Comparison of ENCODE assay signal across 18 cellular contexts in genomic region chr6:43880236-43881120, GRCh38.
DNase-seq lines count a peak whose midpoint lies in the region; ATAC-seq and TF ChIP-seq lines count a peak whose summit lies in the region.
"Had no signal": no experiment of that assay in that cellular context is flagged by ENCODE, and none has a peak within 500 bp of the region (broad histone marks: within the 10 kb centered on the region; RNA-seq: fewer than 3 reads in every experiment).

No MANE protein-coding gene starts in this region.

- POLR2A ChIA-PET in Caco-2 (lab: Charles Lee): no interaction called here

- no peak overlapping the region for H3K4me3 ChIP-seq in SK-N-MC
- no peak overlapping the region for H3K4me3 ChIP-seq in neural progenitor cell
- H3K4me3 ChIP-seq in Caco-2 (ENCODE audit: low read depth, low read length): no peak overlapping the region
- H3K4me3 ChIP-seq: GM12878 had no signal

- H3K9ac ChIP-seq in SK-N-MC (ENCODE audit: insufficient read length) (no peak overlapping the region), neural progenitor cell (no peak overlapping the region)
- H3K9ac ChIP-seq: KMS-11 had no signal

- no peaks in the 10 kb centered on the region for H3K79me2 ChIP-seq in neural progenitor cell (ENCODE audit: low read depth)

- no peak for ATAC-seq in stimulated activated naive CD8-positive, alpha-beta T cell treated with anti-CD3 and anti-CD28 coated beads, Interleukin-15, amount 100 ng/mL, for 72 hours
- ATAC-seq: GM12878 had no signal

- H3K4me1 ChIP-seq in neural progenitor cell (peaks cover 13% of the 10 kb centered on the region), Caco-2 (no peaks in the 10 kb centered on the region)

- H3K27ac ChIP-seq in C4-2B: peak overlapping the region; percentile 6
- H3K27ac ChIP-seq in SK-N-MC: peak overlapping the region; percentile 62; the same call in 1 of the 2 replicates
- no peak overlapping the region for H3K27ac ChIP-seq in neural progenitor cell
- H3K27ac ChIP-seq: KMS-11 had no signal

- H3K9me3 ChIP-seq in SK-N-MC (ENCODE audit: low read depth, low read length) (no peaks in the 10 kb centered on the region), neural progenitor cell (ENCODE audit: low read depth) (no peaks in the 10 kb centered on the region), Caco-2 (no peaks in the 10 kb centered on the region)
- H3K9me3 ChIP-seq: BE2C had no signal

- no peaks in the 10 kb centered on the region for H3K27me3 ChIP-seq in neural progenitor cell
- no peaks in the 10 kb centered on the region for H3K27me3 ChIP-seq in Caco-2 (replicated peaks; ENCODE audit: control insufficient read depth, insufficient read depth, low read length)
- H3K27me3 ChIP-seq: BE2C had no signal

- H3F3A ChIP-seq in neural progenitor cell (ENCODE audit: low read depth): peaks cover 5% of the 10 kb centered on the region

- no peaks in the 10 kb centered on the region for H4K20me1 ChIP-seq in neural progenitor cell (ENCODE audit: low read depth)

- H3K4me3 Mint-ChIP-seq in dendritic cell treated with granulocyte-macrophage colony-stimulating factor and Interleukin-4, amounts not matched to agents 40 ng/mL and 50 ng/mL, for 4 days: no peak overlapping the region
- H3K4me3 Mint-ChIP-seq in neural progenitor cell (no peak overlapping the region), Caco-2 (ENCODE audit: unreplicated experiment) (no peak overlapping the region)
- no peak overlapping the region for H3K4me3 Mint-ChIP-seq in stimulated activated naive CD8-positive, alpha-beta T cell treated with anti-CD3 and anti-CD28 coated beads, Interleukin-15, amount 100 ng/mL, for 72 hours
- H3K4me3 Mint-ChIP-seq: CD14-positive monocyte; CD4-positive, alpha-beta memory T cell; H9 had no signal

- H3K4me1 Mint-ChIP-seq in dendritic cell treated with granulocyte-macrophage colony-stimulating factor and Interleukin-4, amounts not matched to agents 40 ng/mL and 50 ng/mL, for 4 days (ENCODE audit: low read depth): peaks cover 42% of the 10 kb centered on the region
- H3K4me1 Mint-ChIP-seq in neural progenitor cell (peaks cover 35% of the 10 kb centered on the region), Caco-2 (ENCODE audit: low read depth, unreplicated experiment) (no peaks in the 10 kb centered on the region)
- H3K4me1 Mint-ChIP-seq in stimulated activated naive CD8-positive, alpha-beta T cell treated with anti-CD3 and anti-CD28 coated beads, Interleukin-15, amount 100 ng/mL, for 72 hours: no peaks in the 10 kb centered on the region
- H3K4me1 Mint-ChIP-seq: CD4-positive, alpha-beta memory T cell had no signal

- BruUV-seq in Caco-2 (replicated peaks; lab: Mats Ljungman, UMichigan): no TSS peak

- peak overlapping the region; percentile 20 for H3K27ac Mint-ChIP-seq in dendritic cell treated with granulocyte-macrophage colony-stimulating factor and Interleukin-4, amounts not matched to agents 40 ng/mL and 50 ng/mL, for 4 days
- H3K27ac Mint-ChIP-seq in neural progenitor cell (peak overlapping the region; percentile 12), Caco-2 (ENCODE audit: unreplicated experiment) (no peak overlapping the region)
- H3K27ac Mint-ChIP-seq in stimulated activated naive CD8-positive, alpha-beta T cell treated with anti-CD3 and anti-CD28 coated beads, Interleukin-15, amount 100 ng/mL, for 72 hours: no peak overlapping the region
- H3K27ac Mint-ChIP-seq: CD4-positive, alpha-beta memory T cell had no signal

- H3K9me3 Mint-ChIP-seq in dendritic cell treated with granulocyte-macrophage colony-stimulating factor and Interleukin-4, amounts not matched to agents 40 ng/mL and 50 ng/mL, for 4 days: no peaks in the 10 kb centered on the region
- H3K9me3 Mint-ChIP-seq in neural progenitor cell (peaks cover 2% of the 10 kb centered on the region), Caco-2 (ENCODE audit: unreplicated experiment) (no peaks in the 10 kb centered on the region)
- H3K9me3 Mint-ChIP-seq in stimulated activated naive CD8-positive, alpha-beta T cell treated with anti-CD3 and anti-CD28 coated beads, Interleukin-15, amount 100 ng/mL, for 72 hours: no peaks in the 10 kb centered on the region
- H3K9me3 Mint-ChIP-seq: H9 had no signal

- H3K36me3 Mint-ChIP-seq in dendritic cell treated with granulocyte-macrophage colony-stimulating factor and Interleukin-4, amounts not matched to agents 40 ng/mL and 50 ng/mL, for 4 days (ENCODE audit: low read depth): no peaks in the 10 kb centered on the region
- H3K36me3 Mint-ChIP-seq in neural progenitor cell: no peaks in the 10 kb centered on the region
- no peaks in the 10 kb centered on the region for H3K36me3 Mint-ChIP-seq in Caco-2 (ENCODE audit: insufficient read depth, unreplicated experiment)
- H3K36me3 Mint-ChIP-seq: CD14-positive monocyte; CD4-positive, alpha-beta memory T cell had no signal

- CTCF ChIA-PET in Caco-2 (lab: Charles Lee): no interaction called here

- H3K36me3 ChIP-seq in SK-N-MC (ENCODE audit: insufficient read depth, low read length): no peaks in the 10 kb centered on the region
- no peaks in the 10 kb centered on the region for H3K36me3 ChIP-seq in neural progenitor cell
- H3K36me3 ChIP-seq in Caco-2 (ENCODE audit: control insufficient read depth, insufficient read depth, low read length): no peaks in the 10 kb centered on the region
- H3K36me3 ChIP-seq: BE2C had no signal

- H3K4me2 ChIP-seq in neural progenitor cell: no peak overlapping the region
- H3K4me2 ChIP-seq: KMS-11 had no signal

- peaks cover 1% of the 10 kb centered on the region for H3K27me3 Mint-ChIP-seq in dendritic cell treated with granulocyte-macrophage colony-stimulating factor and Interleukin-4, amounts not matched to agents 40 ng/mL and 50 ng/mL, for 4 days
- peaks cover 13% of the 10 kb centered on the region for H3K27me3 Mint-ChIP-seq in neural progenitor cell (ENCODE audit: insufficient read depth, low read depth)
- H3K27me3 Mint-ChIP-seq in stimulated activated naive CD8-positive, alpha-beta T cell treated with anti-CD3 and anti-CD28 coated beads, Interleukin-15, amount 100 ng/mL, for 72 hours: no peaks in the 10 kb centered on the region
- no peaks in the 10 kb centered on the region for H3K27me3 Mint-ChIP-seq in Caco-2 (ENCODE audit: insufficient read depth, unreplicated experiment)
- H3K27me3 Mint-ChIP-seq: CD4-positive, alpha-beta memory T cell had no signal

- intact Hi-C loops in dendritic cell treated with granulocyte-macrophage colony-stimulating factor and Interleukin-4, amounts not matched to agents 40 ng/mL and 50 ng/mL, for 4 days (cut with micrococcal nuclease): loop anchor here (5.0 kb wide), 1 partner anchor 37 kb away; no protein-coding TSS in a partner anchor
- intact Hi-C loops in Caco-2 (cut with micrococcal nuclease; ENCODE audit: unreplicated experiment): no loop called here

- no peak overlapping the region for H2AFZ ChIP-seq in neural progenitor cell (replicated peaks)

- DNase-seq in SK-N-MC (ENCODE audit: low read depth, low spot score) (no peak), neural progenitor cell (ENCODE audit: low spot score) (no peak), Caco-2 (no peak), DMS53 treated with DMSO at 0.1 percent for 48 hours (lab: John Stamatoyannopoulos, UW; ENCODE audit: unreplicated experiment) (no peak)
- no peak for DNase-seq in stimulated activated naive CD8-positive, alpha-beta T cell treated with anti-CD3 and anti-CD28 coated beads, Interleukin-15, amount 100 ng/mL, for 72 hours
- DNase-seq: ACHN; BE2C; Calu3; CD4-positive, alpha-beta memory T cell; DND-41; EL; GOT3; H9 had no signal

- TF ChIP-seq CTCF in C4-2B (conservative IDR thresholded peaks at IDR 0.05): no peak
- no peak for TF ChIP-seq CTCF in neural progenitor cell (IDR thresholded peaks at IDR 0.05)
- no peak for TF ChIP-seq CTCF in Caco-2 (IDR thresholded peaks at IDR 0.05; ENCODE audit: insufficient read depth in 1 of 2, low read depth in 1 of 2, low read length in 1 of 2, severe bottlenecking in 1 of 2, unreplicated experiment in 1 of 2)

Comparison
In these comparisons a context has a peak if more than half of its experiments do, and no peak if none do; other contexts are left out.
1. H3K27ac Mint-ChIP-seq: peak in dendritic cell treated with granulocyte-macrophage colony-stimulating factor and Interleukin-4, amounts not matched to agents 40 ng/mL and 50 ng/mL, for 4 days (single experiment) and neural progenitor cell (single experiment); none in stimulated activated naive CD8-positive, alpha-beta T cell treated with anti-CD3 and anti-CD28 coated beads, Interleukin-15, amount 100 ng/mL, for 72 hours (0 of 2) and Caco-2 (single experiment).